In genomic region chr2:15933184-15933845, GRCh38 we compare ENCODE assay signal across 24 cellular contexts. TPM values are rescaled to one million over a fixed set of nuclear protein-coding genes. Genes with fewer than 3 reads are reported as not detected.
"Had no signal": no experiment of that assay in that cellular context is flagged by ENCODE, and none has a peak within 500 bp of the region (broad histone marks: within the 10 kb centered on the region; RNA-seq: fewer than 3 reads in every experiment).

No MANE protein-coding gene starts in this region.

- H3K4me2 ChIP-seq: SK-N-SH had no signal

- H3K36me3 ChIP-seq: MG63, SJSA1 had no signal

- H3K27ac Mint-ChIP-seq: T-cell had no signal

- H3K27me3 ChIP-seq: MG63 had no signal

- H3K9me3 Mint-ChIP-seq: T-cell had no signal

- H3K4me3 Mint-ChIP-seq: T-cell had no signal

- H3K9me2 ChIP-seq: SK-N-SH had no signal

- H3K9me3 ChIP-seq: MG63, SJSA1, SK-N-SH had no signal

- H3K4me3 ChIP-seq: MG63, SJSA1 had no signal

- H3K27ac ChIP-seq: SJSA1 had no signal

- DNase-seq: KBM-7, MG63, NCI-H1092, NCI-H1105 treated with DMSO at 0.1 percent for 48 hours, NCI-H1417 treated with DMSO at 0.1 percent for 48 hours, NCI-H146, NCI-H1694 treated with DMSO at 0.1 percent for 48 hours, NCI-H1930, NCI-H2081, NCI-H2107, NCI-H226, NCI-H446, NCI-H510A, NCI-H524 treated with DMSO at 0.1 percent for 48 hours, NCI-H69, NCI-H774, Right ventricle myocardium superior, RPMI8226, SIG-M5, SK-N-SH, SW 1271, T-cell had no signal

- H3K4me1 ChIP-seq: SJSA1 had no signal

- H3K36me3 Mint-ChIP-seq: T-cell had no signal

- ATAC-seq: T-cell had no signal

- H3K9ac ChIP-seq: SK-N-SH had no signal

RNA-seq across cellular contexts. Expression of gene MYCN, which starts 7.0 kb away (rescaled TPM):
- total RNA-seq: HT-29 had no signal
